ENCODE assay signal across 11 cellular contexts in genomic region chr6:40930555-40930954, GRCh38.
A peak's percentile ranks its signal among the peaks of the same experiment; 100 is the strongest.
DNase-seq lines count a peak whose midpoint lies in the region; ATAC-seq and TF ChIP-seq lines count a peak whose summit lies in the region.
"Had no signal": no experiment of that assay in that cellular context is flagged by ENCODE, and none has a peak within 500 bp of the region (broad histone marks: within the 10 kb centered on the region; RNA-seq: fewer than 3 reads in every experiment).

No MANE protein-coding gene starts in this region.

- DNase-seq in M059J (ENCODE audit: low read depth) (peak; percentile 21), amniotic epithelial cell (ENCODE audit: low read depth) (peak; percentile 75), left cardiac atrium (peak; percentile 33), gastrocnemius medialis (peak; percentile 50 to 64), posterior vena cava (ENCODE audit: low spot score) (no peak), COLO829 (ENCODE audit: low spot score) (no peak)
- DNase-seq: activated gamma-delta T cell treated with Interleukin-2 at 50 U/mL for 16 hours, DMS79, NCI-H2171 treated with DMSO at 0.1 percent for 48 hours had no signal

- no peak for TF ChIP-seq POLR2A in gastrocnemius medialis (IDR thresholded peaks at IDR 0.05)

- in situ Hi-C loops in gastrocnemius medialis (cut with MboI; ENCODE audit: low sequenced_read_pairs in 4 of 4) = no loop called here

- no peak for TF ChIP-seq CTCF in gastrocnemius medialis (IDR thresholded peaks at IDR 0.05 in 4 of 5, conservative IDR thresholded peaks at IDR 0.05 in 1 of 5)

- H3K27ac ChIP-seq in gastrocnemius medialis = peak overlapping the region; percentile 58 to 83 (median 73)
- H3K27ac ChIP-seq: BLaER1 had no signal

- H3K4me3 ChIP-seq in gastrocnemius medialis = no peak overlapping the region
- H3K4me3 ChIP-seq: BLaER1 had no signal

- H3K27me3 ChIP-seq in gastrocnemius medialis = no peaks in the 10 kb centered on the region
- H3K27me3 ChIP-seq: BLaER1 had no signal

- H3K9me3 ChIP-seq in gastrocnemius medialis = no peaks in the 10 kb centered on the region
- H3K9me3 ChIP-seq: BLaER1 had no signal

- peaks cover 15 to 41% of the 10 kb centered on the region in 2 donors for H3K4me1 ChIP-seq in gastrocnemius medialis
- H3K4me1 ChIP-seq: BLaER1 had no signal

- H3K36me3 ChIP-seq in gastrocnemius medialis = no peaks in the 10 kb centered on the region
- H3K36me3 ChIP-seq: BLaER1 had no signal

- ATAC-seq in left cardiac atrium = peak in 1 of 2 donors; percentile 27
- peak; percentile 70 to 85 for ATAC-seq in gastrocnemius medialis
- ATAC-seq in HG02970 (IDR thresholded peaks at IDR 0.05; ENCODE audit: low FRiP score, unreplicated experiment) = no peak

- intact Hi-C loops in left cardiac atrium (cut with DNase I) = no loop called here
- intact Hi-C loops in gastrocnemius medialis (cut with DNase I; ENCODE audit: low total_unique reads) = no loop called here
- intact Hi-C loops in posterior vena cava (cut with DNase I) = no loop called here

Comparison
In these comparisons a context has a peak if more than half of its experiments do, and no peak if none do; other contexts are left out.
1. DNase-seq: peak in M059J (single experiment), amniotic epithelial cell (single experiment), left cardiac atrium (single experiment) and gastrocnemius medialis (2 of 2); none in posterior vena cava (single experiment) and COLO829 (single experiment).